Comparison of ENCODE assay signal across 8 cellular contexts in the genomic region with DNA sequence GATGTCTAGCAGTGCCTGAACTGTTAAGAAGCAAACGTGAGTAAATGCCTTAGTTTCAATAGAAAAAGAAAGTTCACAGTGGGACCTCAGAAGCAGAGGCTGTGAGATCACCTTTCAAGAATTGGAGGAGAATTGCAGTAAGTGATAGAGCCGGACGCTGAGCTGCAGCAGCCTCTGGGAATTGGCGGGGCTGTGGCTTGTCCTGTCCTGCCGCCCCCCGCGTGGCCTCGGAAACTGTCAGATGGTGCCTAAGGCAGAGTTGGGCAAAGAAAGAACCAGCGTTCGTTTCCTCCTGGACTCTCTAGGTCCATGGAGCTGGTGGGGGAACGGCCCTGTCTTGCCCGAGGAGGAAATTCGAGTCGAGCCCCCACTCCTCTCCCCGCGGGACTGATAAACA. TPM values are rescaled to one million over a fixed set of nuclear protein-coding genes. Genes with fewer than 3 reads are reported as not detected.
DNase-seq lines count a peak whose midpoint lies in the region; ATAC-seq and TF ChIP-seq lines count a peak whose summit lies in the region.

No MANE protein-coding gene starts in this region.

- no peaks in the 10 kb centered on the region for H3K79me2 ChIP-seq in hepatocyte
- no peaks in the 10 kb centered on the region for H3K79me2 ChIP-seq in smooth muscle cell (ENCODE audit: low read depth)

- H3K4me1 ChIP-seq in hepatocyte (ENCODE audit: insufficient read depth) (peaks cover 5% of the 10 kb centered on the region), smooth muscle cell (ENCODE audit: low read depth) (no peaks in the 10 kb centered on the region)

- peaks cover 27% of the 10 kb centered on the region for H3K36me3 Mint-ChIP-seq in activated T-helper 2 cell treated with anti-CD3 and anti-CD28 coated beads, Interferon-gamma antibody, Interleukin-2, Interleukin-4, amounts not matched to agents 10 μg/mL and 5 μg/mL and 100 μg/mL, durations not matched to agents 14 hours and 24 hours and 36 hours (ENCODE audit: low read depth)

- no peaks in the 10 kb centered on the region for H3K9me2 ChIP-seq in hepatocyte (replicated peaks; ENCODE audit: insufficient read depth)

- peak; percentile 22 for DNase-seq in stimulated activated CD4-positive, alpha-beta T cell treated with anti-CD3 and anti-CD28 coated beads, Interleukin-15, amount 100 ng/mL, for 24 hours
- DNase-seq in stimulated activated CD4-positive, alpha-beta T cell treated with anti-CD3 and anti-CD28 coated beads, Interleukin-12 subunit alpha, Interleukin-12 subunit beta, amount 100 ng/mL, for 4 hours, result no peak
- no peak for DNase-seq in activated T-helper 2 cell treated with anti-CD3 and anti-CD28 coated beads, Interferon-gamma antibody, Interleukin-2, Interleukin-4, amounts not matched to agents 10 μg/mL and 5 μg/mL and 100 μg/mL, durations not matched to agents 14 hours and 24 hours and 36 hours (ENCODE audit: low spot score)
- DNase-seq in hepatocyte (ENCODE audit: low spot score) (peak; percentile 28), smooth muscle cell (lab: John Stamatoyannopoulos, UW; ENCODE audit: unreplicated experiment) (no peak), NCI-H1694 (lab: John Stamatoyannopoulos, UW) (no peak), NCI-H526 treated with DMSO at 0.1 percent for 48 hours (lab: John Stamatoyannopoulos, UW) (no peak)

- no peak for ATAC-seq in HG03442 (IDR thresholded peaks at IDR 0.05; ENCODE audit: unreplicated experiment)

- H2AFZ ChIP-seq in hepatocyte (peak overlapping the region; percentile 89), smooth muscle cell (ENCODE audit: low read depth) (peak overlapping the region; percentile 31)

- intact Hi-C loops in activated T-helper 2 cell treated with anti-CD3 and anti-CD28 coated beads, Interferon-gamma antibody, Interleukin-2, Interleukin-4, amounts not matched to agents 10 μg/mL and 5 μg/mL and 100 μg/mL, durations not matched to agents 14 hours and 24 hours and 36 hours (cut with micrococcal nuclease), result loop anchor here (2.0 to 10.0 kb wide), 5 partner anchors 39 to 401 kb away; partner anchors contain the start of genes METTL4, MYL12A and NDC80

- H3K4me2 ChIP-seq in hepatocyte (peak overlapping the region; percentile 94), smooth muscle cell (peak overlapping the region; percentile 97)

- H3K4me3 Mint-ChIP-seq in activated T-helper 2 cell treated with anti-CD3 and anti-CD28 coated beads, Interferon-gamma antibody, Interleukin-2, Interleukin-4, amounts not matched to agents 10 μg/mL and 5 μg/mL and 100 μg/mL, durations not matched to agents 14 hours and 24 hours and 36 hours (ENCODE audit: low read depth), result peak overlapping the region; percentile 93

- H3K36me3 ChIP-seq in hepatocyte (replicated peaks; ENCODE audit: insufficient read depth, low read depth) (no peaks in the 10 kb centered on the region), smooth muscle cell (ENCODE audit: low read depth) (no peaks in the 10 kb centered on the region)

- peak overlapping the region; percentile 53 for H3K27ac ChIP-seq in hepatocyte
- H3K27ac ChIP-seq in smooth muscle cell (ENCODE audit: low read depth), result peak overlapping the region; percentile 53

- H3F3A ChIP-seq in smooth muscle cell (ENCODE audit: low read depth), result peaks cover 5% of the 10 kb centered on the region

- H3K9me3 ChIP-seq in hepatocyte (ENCODE audit: low read depth), result no peaks in the 10 kb centered on the region
- no peaks in the 10 kb centered on the region for H3K9me3 ChIP-seq in smooth muscle cell (replicated peaks; ENCODE audit: low read depth)

- H3K4me3 ChIP-seq in hepatocyte (peak overlapping the region; percentile 60), smooth muscle cell (peak overlapping the region; percentile 66)

- peaks cover 33% of the 10 kb centered on the region for H3K4me1 Mint-ChIP-seq in activated T-helper 2 cell treated with anti-CD3 and anti-CD28 coated beads, Interferon-gamma antibody, Interleukin-2, Interleukin-4, amounts not matched to agents 10 μg/mL and 5 μg/mL and 100 μg/mL, durations not matched to agents 14 hours and 24 hours and 36 hours (ENCODE audit: low read depth)

- H3K27me3 Mint-ChIP-seq in activated T-helper 2 cell treated with anti-CD3 and anti-CD28 coated beads, Interferon-gamma antibody, Interleukin-2, Interleukin-4, amounts not matched to agents 10 μg/mL and 5 μg/mL and 100 μg/mL, durations not matched to agents 14 hours and 24 hours and 36 hours (ENCODE audit: low read depth), result peaks cover 14% of the 10 kb centered on the region

- peak overlapping the region; percentile 95 for H3K27ac Mint-ChIP-seq in activated T-helper 2 cell treated with anti-CD3 and anti-CD28 coated beads, Interferon-gamma antibody, Interleukin-2, Interleukin-4, amounts not matched to agents 10 μg/mL and 5 μg/mL and 100 μg/mL, durations not matched to agents 14 hours and 24 hours and 36 hours

- H3K9me3 Mint-ChIP-seq in activated T-helper 2 cell treated with anti-CD3 and anti-CD28 coated beads, Interferon-gamma antibody, Interleukin-2, Interleukin-4, amounts not matched to agents 10 μg/mL and 5 μg/mL and 100 μg/mL, durations not matched to agents 14 hours and 24 hours and 36 hours, result no peaks in the 10 kb centered on the region

- WGBS in hepatocyte (ENCODE audit: low lambda C conversion rate, missing lambda C conversion rate), result 1% methylated on average over 16 of the region's 16 CpGs
- 1% methylated on average over 16 of the region's 16 CpGs for WGBS in smooth muscle cell (ENCODE audit: low lambda C conversion rate)

- peak overlapping the region; percentile 41 for H3K9ac ChIP-seq in smooth muscle cell (ENCODE audit: low read depth)

- TF ChIP-seq CTCF in hepatocyte (IDR thresholded peaks at IDR 0.05; ENCODE audit: poor library complexity), result no peak
- TF ChIP-seq CTCF in smooth muscle cell (IDR thresholded peaks at IDR 0.05; ENCODE audit: borderline replicate concordance, insufficient read depth, poor library complexity, severe bottlenecking), result no peak

- H3K27me3 ChIP-seq in hepatocyte (peaks cover 46% of the 10 kb centered on the region), smooth muscle cell (ENCODE audit: low read depth) (no peaks in the 10 kb centered on the region)

- H4K20me1 ChIP-seq in hepatocyte (ENCODE audit: insufficient read depth, poor library complexity, severe bottlenecking) (no peaks in the 10 kb centered on the region), smooth muscle cell (ENCODE audit: low read depth) (no peaks in the 10 kb centered on the region)

RNA-seq across cellular contexts. Expression of gene EMILIN2, which starts 0.6 kb away (rescaled TPM):
- 53.4 and 53.5 TPM in 2 replicates for total RNA-seq in activated T-helper 2 cell treated with anti-CD3 and anti-CD28 coated beads, Interferon-gamma antibody, Interleukin-2, Interleukin-4, amounts not matched to agents 10 μg/mL and 5 μg/mL and 100 μg/mL, durations not matched to agents 14 hours and 24 hours and 36 hours
- total RNA-seq in hepatocyte (10.6 and 11.9 TPM in 2 replicates), smooth muscle cell (6.5 and 14.7 TPM in 2 replicates)
- polyA plus RNA-seq in hepatocyte (16.8 and 21.6 TPM in 2 replicates), smooth muscle cell (22.9 and 27.3 TPM in 2 replicates)

Comparison
In these comparisons a context has a peak if more than half of its experiments do, and no peak if none do; other contexts are left out.
1. DNase-seq: peak in stimulated activated CD4-positive, alpha-beta T cell treated with anti-CD3 and anti-CD28 coated beads, Interleukin-15, amount 100 ng/mL, for 24 hours (single experiment) and hepatocyte (single experiment); none in stimulated activated CD4-positive, alpha-beta T cell treated with anti-CD3 and anti-CD28 coated beads, Interleukin-12 subunit alpha, Interleukin-12 subunit beta, amount 100 ng/mL, for 4 hours (single experiment), activated T-helper 2 cell treated with anti-CD3 and anti-CD28 coated beads, Interferon-gamma antibody, Interleukin-2, Interleukin-4, amounts not matched to agents 10 μg/mL and 5 μg/mL and 100 μg/mL, durations not matched to agents 14 hours and 24 hours and 36 hours (single experiment), smooth muscle cell (single experiment), NCI-H1694 (single experiment) and NCI-H526 treated with DMSO at 0.1 percent for 48 hours (single experiment).